35 cellular contexts compared by ENCODE assay signal in genomic region chr1:21849909-21850576, GRCh38. TPM values are rescaled to one million over a fixed set of nuclear protein-coding genes. Genes with fewer than 3 reads are reported as not detected.
"Had no signal": no experiment of that assay in that cellular context is flagged by ENCODE, and none has a peak within 500 bp of the region (broad histone marks: within the 10 kb centered on the region; RNA-seq: fewer than 3 reads in every experiment).

No MANE protein-coding gene starts in this region.

- H3K9me3 ChIP-seq: SJSA1, SK-N-SH had no signal

- H2AFZ ChIP-seq: PC-9 had no signal

- H3K27ac ChIP-seq: KMS-11, PC-9, RWPE1, SJSA1 had no signal

- H3K4me2 ChIP-seq: KMS-11, PC-9, SK-N-SH had no signal

- DNase-seq: Karpas-422, KBM-7, MM.1S, MV-4-11, NCI-H1092, NCI-H1105, NCI-H1417 treated with DMSO at 0.1 percent for 48 hours, NCI-H1436 treated with DMSO at 0.1 percent for 48 hours, NCI-H1694 treated with DMSO at 0.1 percent for 48 hours, NCI-H187 treated with DMSO at 0.1 percent for 48 hours, NCI-H2029, NCI-H2081, NCI-H2171 treated with DMSO at 0.1 percent for 48 hours, NCI-H2227 treated with DMSO at 0.1 percent for 48 hours, NCI-H446 treated with DMSO at 0.1 percent for 48 hours, NCI-H510A, NCI-H524, NCI-H526, NCI-H69, NCI-H748 treated with DMSO at 0.1 percent for 48 hours, NCI-H82, PC-9, Right ventricle myocardium superior, SHP77 treated with DMSO at 0.1 percent for 48 hours, SK-N-SH, SW 1271 had no signal

- H3K9ac ChIP-seq: KMS-11, SK-N-SH had no signal

- FAIRE-seq: RCC 7860 had no signal

- H3K27me3 ChIP-seq: SJSA1 had no signal

- H3K4me3 ChIP-seq: PC-9, SJSA1 had no signal

- H3K4me1 ChIP-seq: SJSA1 had no signal

- ATAC-seq: Panc1 had no signal

RNA-seq across cellular contexts. Expression of gene LDLRAD2, which starts 38.0 kb away (rescaled TPM):
- total RNA-seq: LHCN-M2, MCF 10A, OCI-LY7, PC-9, Right ventricle myocardium superior, RPMI7951, SJSA1 had no signal
